ENCODE assay signal across 15 cellular contexts in the genomic region with DNA sequence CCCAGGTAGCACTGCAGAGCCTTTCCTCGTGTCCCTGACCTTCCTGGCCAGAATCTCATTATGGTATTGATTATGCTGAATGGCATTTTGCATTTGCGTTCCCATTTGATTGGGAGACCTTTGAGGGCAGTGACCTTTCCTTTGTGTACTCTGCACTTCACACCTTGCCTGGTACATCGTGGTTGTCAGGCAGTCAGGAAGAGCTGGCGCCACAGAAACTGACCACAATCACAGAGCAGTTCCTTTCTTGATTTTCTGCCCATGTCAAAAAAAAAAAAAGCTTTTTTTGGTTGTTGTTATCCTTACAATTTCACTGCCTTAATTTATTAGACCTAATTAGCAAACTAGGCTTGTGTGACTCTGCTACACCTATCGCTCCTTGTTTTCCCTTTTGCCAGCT.
"Had no signal": no experiment of that assay in that cellular context is flagged by ENCODE, and none has a peak within 500 bp of the region (broad histone marks: within the 10 kb centered on the region; RNA-seq: fewer than 3 reads in every experiment).

No MANE protein-coding gene starts in this region.

- H3K4me3 ChIP-seq: PC-9, Peyer's patch, SJCRH30 had no signal

- H3K27ac ChIP-seq: KMS-11, PC-9, Peyer's patch, SJCRH30 had no signal

- H3K9me3 ChIP-seq: Peyer's patch, SJCRH30 had no signal

- H3K4me2 ChIP-seq: KMS-11 had no signal

- DNase-seq: Kasumi-1, MM.1S, NCI-H1092 treated with DMSO at 0.1 percent for 48 hours, NCI-H1436 treated with DMSO at 0.1 percent for 48 hours, NCI-H1694, NCI-H2029 treated with DMSO at 0.1 percent for 48 hours, NCI-H446 treated with DMSO at 0.1 percent for 48 hours, NCI-H510A treated with DMSO at 0.1 percent for 48 hours, Peyer's patch, SHP77 treated with DMSO at 0.1 percent for 48 hours, T-helper 1 cell had no signal

- ATAC-seq: Right ventricle myocardium inferior had no signal

- H3K9ac ChIP-seq: KMS-11 had no signal

- H3K36me3 ChIP-seq: Peyer's patch, SJCRH30 had no signal

- H3K27me3 ChIP-seq: Peyer's patch, SJCRH30 had no signal
